Comparison of ENCODE assay signal across 8 cellular contexts in the genomic region with DNA sequence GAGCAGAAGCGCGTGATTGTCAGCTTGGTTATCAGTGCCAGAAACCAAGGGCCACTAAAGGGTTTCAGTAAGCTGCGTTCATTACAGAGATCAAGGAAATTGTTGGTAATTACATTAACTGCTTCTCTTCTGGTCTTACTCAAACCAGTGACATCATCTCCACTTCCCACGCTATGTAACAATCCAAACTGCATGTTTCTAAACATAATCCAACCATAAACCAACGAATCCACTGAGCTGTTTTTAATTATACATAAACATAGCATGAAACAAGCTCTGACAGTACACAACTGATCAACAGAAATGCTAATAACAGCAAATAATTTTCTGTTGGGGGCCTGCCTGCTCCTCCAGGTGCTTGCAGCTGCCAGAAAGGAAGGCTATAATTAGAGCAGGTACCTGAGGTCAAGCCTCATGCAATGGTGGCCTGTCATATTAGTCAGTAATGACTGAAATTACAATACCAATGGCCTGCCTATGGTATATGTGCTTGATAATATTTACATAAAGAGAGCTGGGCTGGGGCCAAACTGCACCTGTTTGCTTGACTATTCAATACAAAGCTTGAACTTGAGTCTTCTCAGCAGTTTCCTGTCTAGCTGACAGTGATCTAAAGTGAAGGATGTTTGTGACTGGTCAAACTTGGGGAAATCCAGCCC.
A peak's percentile ranks its signal among the peaks of the same experiment; 100 is the strongest.
DNase-seq lines count a peak whose midpoint lies in the region; ATAC-seq lines count a peak whose summit lies in the region.

No MANE protein-coding gene starts in this region.

- DNase-seq in EH (ENCODE audit: low read depth) (peak; percentile 83), NOMO-1 treated with dmso at 0.1 percent for 144 hours (lab: John Stamatoyannopoulos, UW; ENCODE audit: unreplicated experiment) (peak; percentile 43), astrocyte of the hippocampus (ENCODE audit: low read depth, low spot score) (peak; percentile 51), iris pigment epithelial cell (ENCODE audit: low read depth) (peak; percentile 81)
- peak; percentile 30 for DNase-seq in stimulated activated naive CD8-positive, alpha-beta T cell treated with anti-CD3 and anti-CD28 coated beads, Interleukin-15, Interleukin-2, amounts not matched to agents 100 U/mL and 50 U/mL, for 24 hours
- no peak for DNase-seq in activated CD8-positive, alpha-beta memory T cell treated with anti-CD3 and anti-CD28 coated beads, Interleukin-2, amount 50 U/mL, for 48 hours

- ATAC-seq in GM19463 (IDR thresholded peaks at IDR 0.05; ENCODE audit: unreplicated experiment) (peak; percentile 86), HG03460 (IDR thresholded peaks at IDR 0.05; ENCODE audit: unreplicated experiment) (peak; percentile 90)
- peak; percentile 89 for ATAC-seq in stimulated activated naive CD8-positive, alpha-beta T cell treated with anti-CD3 and anti-CD28 coated beads, Interleukin-15, Interleukin-2, amounts not matched to agents 100 U/mL and 50 U/mL, for 24 hours
